In genomic region chr13:50843256-50844043, GRCh38 we compare ENCODE assay signal across 11 cellular contexts. TPM values are rescaled to one million over a fixed set of nuclear protein-coding genes. Genes with fewer than 3 reads are reported as not detected.
A peak's percentile ranks its signal among the peaks of the same experiment; 100 is the strongest.
DNase-seq lines count a peak whose midpoint lies in the region; ATAC-seq and TF ChIP-seq lines count a peak whose summit lies in the region.
"Had no signal": no experiment of that assay in that cellular context is flagged by ENCODE, and none has a peak within 500 bp of the region (broad histone marks: within the 10 kb centered on the region; RNA-seq: fewer than 3 reads in every experiment).

Gene DLEU7 (minus strand): TSS chr13:50843692. CDS start chr13:50843646, 46 bp downstream.

- H3K36me3 Mint-ChIP-seq in activated CD4-positive, alpha-beta T cell treated with anti-CD3 and anti-CD28 coated beads for 36 hours (ENCODE audit: low read depth): peaks cover 3% of the 10 kb centered on the region

- peak within 1 kb of the TSS; percentile 7 for H3K4me3 Mint-ChIP-seq in activated CD4-positive, alpha-beta T cell treated with anti-CD3 and anti-CD28 coated beads for 36 hours

- peaks cover 16% of the 10 kb centered on the region for H3K4me1 Mint-ChIP-seq in activated CD4-positive, alpha-beta T cell treated with anti-CD3 and anti-CD28 coated beads for 36 hours

- TF ChIP-seq POLR2A in tibial nerve (IDR thresholded peaks at IDR 0.05): no peak

- TF ChIP-seq EP300 in neural cell (conservative IDR thresholded peaks at IDR 0.05; ENCODE audit: poor library complexity, severe bottlenecking) (no peak), tibial nerve (IDR thresholded peaks at IDR 0.05) (peak in 1 of 2 donors; percentile 28)

- H3K36me3 ChIP-seq in neural cell (ENCODE audit: insufficient read depth, low read length): no peaks in the 10 kb centered on the region
- peaks cover 0 to 3% (median 0%) of the 10 kb centered on the region in 3 donors for H3K36me3 ChIP-seq in tibial nerve
- H3K36me3 ChIP-seq: SJSA1 had no signal

- no peaks in the 10 kb centered on the region for H3F3A ChIP-seq in neural cell (ENCODE audit: insufficient read depth, low read length, poor library complexity, severe bottlenecking)

- H3K4me1 ChIP-seq in tibial nerve: peaks cover 0 to 32% (median 3%) of the 10 kb centered on the region in 4 donors
- H3K4me1 ChIP-seq: SJSA1 had no signal

- H2AFZ ChIP-seq in neural cell (ENCODE audit: low read depth, low read length): peak within 1 kb of the TSS; percentile 31

- no peaks in the 10 kb centered on the region for H3K9me3 ChIP-seq in neural cell (ENCODE audit: low read length)
- no peaks in the 10 kb centered on the region for H3K9me3 ChIP-seq in tibial nerve
- H3K9me3 ChIP-seq: SJSA1 had no signal

- CTCF ChIA-PET in activated CD4-positive, alpha-beta T cell treated with anti-CD3 and anti-CD28 coated beads for 36 hours (lab: Charles Lee): interaction anchor here (0.7 kb wide), 1 partner anchor 69 kb away, joined by 3 read pairs; no protein-coding TSS in a partner anchor

- H3K27me3 ChIP-seq in neural cell (ENCODE audit: insufficient read depth, low read depth, low read length) (peaks cover 24% of the 10 kb centered on the region), tibial nerve (no peaks in the 10 kb centered on the region)
- H3K27me3 ChIP-seq: SJSA1 had no signal

- no peaks in the 10 kb centered on the region for H3K9me2 ChIP-seq in neural cell (ENCODE audit: insufficient read depth, low read length)

- DNase-seq in activated CD4-positive, alpha-beta T cell treated with anti-CD3 and anti-CD28 coated beads for 36 hours: peak; percentile 7
- no peak for DNase-seq in activated CD4-positive, alpha-beta T cell treated with anti-CD3 and anti-CD28 coated beads, Interleukin-2, amount 50 U/mL, for 1 hour
- peak; percentile 40 for DNase-seq in Right ventricle myocardium superior
- peak; percentile 39 to 55 for DNase-seq in tibial nerve (ENCODE audit: low spot score in 2 of 2)
- DNase-seq in left colon: no peak
- DNase-seq: NCI-H2081 treated with DMSO at 0.1 percent for 48 hours had no signal

- TF ChIP-seq RAD21 in neural cell (conservative IDR thresholded peaks at IDR 0.05): no peak

- no peak within 1 kb of the TSS for H3K4me2 ChIP-seq in neural cell (ENCODE audit: low read length)

- H3K27ac Mint-ChIP-seq in activated CD4-positive, alpha-beta T cell treated with anti-CD3 and anti-CD28 coated beads for 36 hours: no peak within 1 kb of the TSS

- POLR2A ChIA-PET in activated CD4-positive, alpha-beta T cell treated with anti-CD3 and anti-CD28 coated beads for 36 hours (lab: Charles Lee): interaction anchor here (0.6 kb wide), 1 partner anchor 1058 kb away, joined by 3 read pairs; no protein-coding TSS in a partner anchor

- TF ChIP-seq CTCF in neural cell (IDR thresholded peaks at IDR 0.05; ENCODE audit: poor library complexity, severe bottlenecking) (no peak), tibial nerve (IDR thresholded peaks at IDR 0.05) (no peak)

- WGBS in tibial nerve, 2 donors: 12 to 23% methylated on average over 38 of the region's 78 CpGs

- no peaks in the 10 kb centered on the region for H3K9me3 Mint-ChIP-seq in activated CD4-positive, alpha-beta T cell treated with anti-CD3 and anti-CD28 coated beads for 36 hours (ENCODE audit: low read depth)

- H3K27me3 Mint-ChIP-seq in activated CD4-positive, alpha-beta T cell treated with anti-CD3 and anti-CD28 coated beads for 36 hours: peaks cover 13% of the 10 kb centered on the region

- H3K9ac ChIP-seq in neural cell (ENCODE audit: low read length): peak within 1 kb of the TSS; percentile 33

- H3K4me3 ChIP-seq in neural cell (ENCODE audit: low read length): peak within 1 kb of the TSS; percentile 64
- peak within 1 kb of the TSS; percentile 23 to 54 (median 34) for H3K4me3 ChIP-seq in tibial nerve
- H3K4me3 ChIP-seq: SJSA1 had no signal

- H3K27ac ChIP-seq in neural cell (ENCODE audit: low read length): no peak within 1 kb of the TSS
- H3K27ac ChIP-seq in tibial nerve: peak within 1 kb of the TSS in 2 of 4 donors; percentile 8 to 64
- H3K27ac ChIP-seq: SJSA1 had no signal

- intact Hi-C loops in activated CD4-positive, alpha-beta T cell treated with anti-CD3 and anti-CD28 coated beads for 36 hours (cut with DNase I, micrococcal nuclease): no loop called here
- intact Hi-C loops in Right ventricle myocardium superior (cut with DNase I) (no loop called here), left colon (cut with DNase I, micrococcal nuclease) (no loop called here)

- ATAC-seq in activated CD4-positive, alpha-beta T cell treated with anti-CD3 and anti-CD28 coated beads for 36 hours: peak; percentile 33
- peak; percentile 15 for ATAC-seq in Right ventricle myocardium superior (ENCODE audit: poor library complexity)
- no peak for ATAC-seq in GM21423 (IDR thresholded peaks at IDR 0.05; ENCODE audit: unreplicated experiment)
- no peak for ATAC-seq in HG03135 (IDR thresholded peaks at IDR 0.05; ENCODE audit: unreplicated experiment)
- no peak for ATAC-seq in left colon

- no peaks in the 10 kb centered on the region for H4K20me1 ChIP-seq in neural cell (ENCODE audit: insufficient read depth)

- H3K79me2 ChIP-seq in neural cell (replicated peaks; ENCODE audit: insufficient read depth, low read length): no peaks in the 10 kb centered on the region

TF ChIP-seq in neural cell, 6 proteins besides CTCF, POLR2A, EP300 and RAD21:
- TF ChIP-seq SMC3 (conservative IDR thresholded peaks at IDR 0.05; ENCODE audit: poor library complexity) (peak; percentile 9), POLR2AphosphoS5 (IDR thresholded peaks at IDR 0.05) (no peak), MXI1 (conservative IDR thresholded peaks at IDR 0.05; ENCODE audit: poor library complexity, severe bottlenecking) (peak; percentile 45)
TF ChIP-seq in neural cell: peak in this region for 2.

RNA-seq across cellular contexts. Expression of gene DLEU7, which starts in this region (rescaled TPM):
- not detected for total RNA-seq in activated CD4-positive, alpha-beta T cell treated with anti-CD3 and anti-CD28 coated beads for 36 hours
- total RNA-seq in Right ventricle myocardium superior (0.08 TPM), tibial nerve (10 to 100 TPM in 2 of 4 donors, 1 to 10 TPM in 2; 6.7 to 43.5 (median 11.5) TPM), left colon (under 1 TPM in 1 of 2 donors, not detected in 1; 0.20 TPM)
- 0.26 and 0.76 TPM in 2 replicates for polyA plus RNA-seq in neural cell
- 0.73 and 1.0 TPM in 2 replicates for polyA minus RNA-seq in neural cell
- total RNA-seq: A172, SJSA1 had no signal

Comparison
In these comparisons a context has a peak if more than half of its experiments do, and no peak if none do; other contexts are left out.
1. Peak in DNase-seq and ATAC-seq in activated CD4-positive, alpha-beta T cell treated with anti-CD3 and anti-CD28 coated beads for 36 hours; RNA of the gene not detected or under 1 TPM.
2. Peak in DNase-seq and ATAC-seq in Right ventricle myocardium superior; RNA of the gene not detected or under 1 TPM.
3. DNase-seq: peak in tibial nerve (2 of 2); none in activated CD4-positive, alpha-beta T cell treated with anti-CD3 and anti-CD28 coated beads, Interleukin-2, amount 50 U/mL, for 1 hour (single experiment) and left colon (0 of 2).